Comparison of ENCODE assay signal across 2 cellular contexts in the genomic region with DNA sequence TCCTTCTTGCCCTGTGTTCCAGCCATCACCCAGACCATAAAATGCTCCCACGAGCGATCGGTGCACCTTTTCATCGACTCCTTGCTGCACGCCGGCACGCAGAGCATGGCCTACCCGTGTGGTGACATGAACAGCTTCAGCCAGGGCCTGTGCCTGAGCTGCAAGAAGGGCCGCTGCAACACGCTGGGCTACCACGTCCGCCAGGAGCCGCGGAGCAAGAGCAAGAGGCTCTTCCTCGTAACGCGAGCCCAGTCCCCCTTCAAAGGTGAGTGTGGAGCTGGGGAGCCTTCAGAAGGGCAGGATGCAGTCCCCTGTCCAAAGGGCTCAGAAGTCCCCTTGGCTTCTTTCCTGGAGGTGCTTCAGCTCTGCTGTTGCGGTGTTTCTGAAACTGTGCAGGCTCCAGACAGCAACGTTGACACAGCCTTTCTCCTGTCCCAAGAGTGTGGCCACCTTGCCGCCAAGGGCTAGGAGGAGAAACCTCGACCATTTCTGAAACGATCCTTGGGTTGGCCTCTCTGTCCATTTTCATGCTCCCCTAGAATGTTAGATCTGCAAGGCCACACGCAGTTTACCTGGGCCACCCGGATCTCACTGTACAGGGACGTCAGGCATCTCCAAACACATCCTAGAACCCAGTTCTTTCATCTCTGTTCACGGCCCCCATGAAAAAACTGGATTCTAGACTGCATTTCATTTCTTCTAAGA.
TF ChIP-seq lines count a peak whose summit lies in the region.

No MANE protein-coding gene starts in this region.

TF ChIP-seq in H1, 55 proteins besides CTCF, POLR2A, EP300 and RAD21:
- no peak for TF ChIP-seq MAX (IDR thresholded peaks at IDR 0.05)
- no peak for TF ChIP-seq SIX5 (IDR thresholded peaks at IDR 0.05; ENCODE audit: low read depth, low read length)
- no peak for TF ChIP-seq KDM5A (IDR thresholded peaks at IDR 0.05; ENCODE audit: low read length)
- no peak for TF ChIP-seq SP2 (IDR thresholded peaks at IDR 0.05; ENCODE audit: low read length)
- no peak for TF ChIP-seq BRCA1 (IDR thresholded peaks at IDR 0.05; ENCODE audit: low read depth, low read length)
- no peak for TF ChIP-seq MAFK (IDR thresholded peaks at IDR 0.05; ENCODE audit: low read depth, low read length)
- TF ChIP-seq TEAD4 (IDR thresholded peaks at IDR 0.05; ENCODE audit: low read depth, low read length) = no peak
- no peak for TF ChIP-seq ATF2 (IDR thresholded peaks at IDR 0.05; ENCODE audit: low read length)
- no peak for TF ChIP-seq ASH2L (IDR thresholded peaks at IDR 0.05; ENCODE audit: low read length)
- TF ChIP-seq PHF8 (conservative IDR thresholded peaks at IDR 0.05; ENCODE audit: low read depth, low read length) = no peak
- TF ChIP-seq YY1 (IDR thresholded peaks at IDR 0.05; ENCODE audit: low read depth, low read length) = no peak
- no peak for TF ChIP-seq JUND (IDR thresholded peaks at IDR 0.05; ENCODE audit: low read length)
- no peak for TF ChIP-seq JUN (IDR thresholded peaks at IDR 0.05; ENCODE audit: low read depth, low read length)
- TF ChIP-seq KDM1A (IDR thresholded peaks at IDR 0.05; ENCODE audit: borderline replicate concordance, low read length) = no peak
- TF ChIP-seq NRF1 (IDR thresholded peaks at IDR 0.05; ENCODE audit: low read depth, low read length) = no peak
- no peak for TF ChIP-seq SUZ12 (IDR thresholded peaks at IDR 0.05; ENCODE audit: low read length)

TF ChIP-seq in HepG2, 621 proteins besides CTCF, POLR2A, EP300 and RAD21:
- TF ChIP-seq ESRRA (CRISPR knock-in tag; IDR thresholded peaks at IDR 0.05; ENCODE audit: low read depth) (no peak), FOXA3 (CRISPR knock-in tag; IDR thresholded peaks at IDR 0.05) (no peak), ZNF879 (CRISPR knock-in tag; IDR thresholded peaks at IDR 0.05) (no peak), ZBTB38 (CRISPR knock-in tag; IDR thresholded peaks at IDR 0.05) (peak; percentile 28; the same call in 1 of the 2 replicates), HOXD1 (CRISPR knock-in tag; IDR thresholded peaks at IDR 0.05) (no peak), ZNF644 (CRISPR knock-in tag; IDR thresholded peaks at IDR 0.05; ENCODE audit: low read depth) (no peak), ZNF546 (CRISPR knock-in tag; conservative IDR thresholded peaks at IDR 0.05) (no peak), NRL (CRISPR knock-in tag; IDR thresholded peaks at IDR 0.05; ENCODE audit: borderline replicate concordance) (no peak)
- TF ChIP-seq, protein P1, sequence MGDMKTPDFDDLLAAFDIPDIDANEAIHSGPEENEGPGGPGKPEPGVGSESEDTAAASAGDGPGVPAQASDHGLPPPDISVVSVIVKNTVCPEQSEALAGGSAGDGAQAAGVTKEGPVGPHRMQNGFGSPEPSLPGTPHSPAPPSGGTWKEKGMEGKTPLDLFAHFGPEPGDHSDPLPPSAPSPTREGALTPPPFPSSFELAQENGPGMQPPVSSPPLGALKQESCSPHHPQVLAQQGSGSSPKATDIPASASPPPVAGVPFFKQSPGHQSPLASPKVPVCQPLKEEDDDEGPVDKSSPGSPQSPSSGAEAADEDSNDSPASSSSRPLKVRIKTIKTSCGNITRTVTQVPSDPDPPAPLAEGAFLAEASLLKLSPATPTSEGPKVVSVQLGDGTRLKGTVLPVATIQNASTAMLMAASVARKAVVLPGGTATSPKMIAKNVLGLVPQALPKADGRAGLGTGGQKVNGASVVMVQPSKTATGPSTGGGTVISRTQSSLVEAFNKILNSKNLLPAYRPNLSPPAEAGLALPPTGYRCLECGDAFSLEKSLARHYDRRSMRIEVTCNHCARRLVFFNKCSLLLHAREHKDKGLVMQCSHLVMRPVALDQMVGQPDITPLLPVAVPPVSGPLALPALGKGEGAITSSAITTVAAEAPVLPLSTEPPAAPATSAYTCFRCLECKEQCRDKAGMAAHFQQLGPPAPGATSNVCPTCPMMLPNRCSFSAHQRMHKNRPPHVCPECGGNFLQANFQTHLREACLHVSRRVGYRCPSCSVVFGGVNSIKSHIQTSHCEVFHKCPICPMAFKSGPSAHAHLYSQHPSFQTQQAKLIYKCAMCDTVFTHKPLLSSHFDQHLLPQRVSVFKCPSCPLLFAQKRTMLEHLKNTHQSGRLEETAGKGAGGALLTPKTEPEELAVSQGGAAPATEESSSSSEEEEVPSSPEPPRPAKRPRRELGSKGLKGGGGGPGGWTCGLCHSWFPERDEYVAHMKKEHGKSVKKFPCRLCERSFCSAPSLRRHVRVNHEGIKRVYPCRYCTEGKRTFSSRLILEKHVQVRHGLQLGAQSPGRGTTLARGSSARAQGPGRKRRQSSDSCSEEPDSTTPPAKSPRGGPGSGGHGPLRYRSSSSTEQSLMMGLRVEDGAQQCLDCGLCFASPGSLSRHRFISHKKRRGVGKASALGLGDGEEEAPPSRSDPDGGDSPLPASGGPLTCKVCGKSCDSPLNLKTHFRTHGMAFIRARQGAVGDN (CRISPR knock-in tag; IDR thresholded peaks at IDR 0.05) = peak; percentile 20; the same call in 1 of the 2 replicates
- TF ChIP-seq, protein P2, sequence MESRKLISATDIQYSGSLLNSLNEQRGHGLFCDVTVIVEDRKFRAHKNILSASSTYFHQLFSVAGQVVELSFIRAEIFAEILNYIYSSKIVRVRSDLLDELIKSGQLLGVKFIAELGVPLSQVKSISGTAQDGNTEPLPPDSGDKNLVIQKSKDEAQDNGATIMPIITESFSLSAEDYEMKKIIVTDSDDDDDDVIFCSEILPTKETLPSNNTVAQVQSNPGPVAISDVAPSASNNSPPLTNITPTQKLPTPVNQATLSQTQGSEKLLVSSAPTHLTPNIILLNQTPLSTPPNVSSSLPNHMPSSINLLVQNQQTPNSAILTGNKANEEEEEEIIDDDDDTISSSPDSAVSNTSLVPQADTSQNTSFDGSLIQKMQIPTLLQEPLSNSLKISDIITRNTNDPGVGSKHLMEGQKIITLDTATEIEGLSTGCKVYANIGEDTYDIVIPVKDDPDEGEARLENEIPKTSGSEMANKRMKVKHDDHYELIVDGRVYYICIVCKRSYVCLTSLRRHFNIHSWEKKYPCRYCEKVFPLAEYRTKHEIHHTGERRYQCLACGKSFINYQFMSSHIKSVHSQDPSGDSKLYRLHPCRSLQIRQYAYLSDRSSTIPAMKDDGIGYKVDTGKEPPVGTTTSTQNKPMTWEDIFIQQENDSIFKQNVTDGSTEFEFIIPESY (CRISPR knock-in tag; IDR thresholded peaks at IDR 0.05) = 0 out of 2 replicates have a peak, but pooled peaks have one; percentile 45
